In the genomic region with DNA sequence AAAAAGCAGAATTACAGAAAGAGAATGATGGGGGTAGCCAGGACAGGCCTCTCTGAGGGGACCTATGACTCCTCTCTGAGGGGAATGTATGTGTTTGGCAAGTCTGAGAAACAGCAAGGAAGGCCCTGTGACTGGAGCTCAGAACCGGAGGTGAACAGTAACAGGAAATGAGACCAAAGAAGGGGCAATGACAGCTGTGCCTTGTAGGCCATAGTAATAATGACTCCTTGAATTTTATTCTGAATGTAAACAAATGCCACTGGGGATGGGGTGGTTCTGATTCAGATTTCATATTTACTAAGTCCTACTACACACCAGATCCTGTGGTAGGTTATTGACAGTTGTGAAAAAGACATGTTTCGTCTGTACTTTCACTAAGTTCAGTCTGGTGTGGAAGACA, we compare ENCODE assay signal across 12 cellular contexts. TPM values are rescaled to one million over a fixed set of nuclear protein-coding genes. Genes with fewer than 3 reads are reported as not detected.
DNase-seq lines count a peak whose midpoint lies in the region; ATAC-seq and TF ChIP-seq lines count a peak whose summit lies in the region.
"Had no signal": no experiment of that assay in that cellular context is flagged by ENCODE, and none has a peak within 500 bp of the region (broad histone marks: within the 10 kb centered on the region; RNA-seq: fewer than 3 reads in every experiment).

No MANE protein-coding gene starts in this region.

- H3K4me3 ChIP-seq in dorsolateral prefrontal cortex (no peak overlapping the region), lower lobe of right lung (no peak overlapping the region), right cardiac atrium (ENCODE audit: low read length) (no peak overlapping the region), upper lobe of right lung (no peak overlapping the region)

- intact Hi-C loops in dorsolateral prefrontal cortex (cut with DNase I): loop anchor here in 1 of 2 donors (10.0 kb wide), 1 partner anchor 65 kb away; no protein-coding TSS in a partner anchor
- intact Hi-C loops in lower lobe of right lung (cut with DNase I): no loop called here
- intact Hi-C loops in right cardiac atrium (cut with DNase I): no loop called here
- intact Hi-C loops in upper lobe of right lung (cut with DNase I): no loop called here

- H3K36me3 ChIP-seq in lower lobe of right lung (peaks cover 31% of the 10 kb centered on the region), upper lobe of right lung (peaks cover 17% of the 10 kb centered on the region)

- TF ChIP-seq CTCF in dorsolateral prefrontal cortex (IDR thresholded peaks at IDR 0.05 in 54 of 56, conservative IDR thresholded peaks at IDR 0.05 in 2 of 56; ENCODE audit: low read depth in 1 of 56, partially characterized antibody in 56 of 56) (no peak), lower lobe of right lung (IDR thresholded peaks at IDR 0.05) (no peak), upper lobe of right lung (IDR thresholded peaks at IDR 0.05) (no peak)

- DNase-seq in dorsolateral prefrontal cortex (no peak), lower lobe of right lung (no peak), right cardiac atrium (no peak), upper lobe of right lung (no peak), NCI-H1417 (lab: John Stamatoyannopoulos, UW) (no peak)
- DNase-seq: NCI-H187 treated with DMSO at 0.1 percent for 48 hours had no signal

- peak; percentile 56 for ATAC-seq in GM18502 (IDR thresholded peaks at IDR 0.05; ENCODE audit: poor library complexity, unreplicated experiment)
- ATAC-seq in GM19463 (IDR thresholded peaks at IDR 0.05; ENCODE audit: unreplicated experiment): peak; percentile 91
- ATAC-seq in HG03354 (IDR thresholded peaks at IDR 0.05; ENCODE audit: poor library complexity, severe bottlenecking, unreplicated experiment): peak; percentile 91
- ATAC-seq in lower lobe of right lung: no peak
- ATAC-seq in right cardiac atrium: no peak
- no peak for ATAC-seq in upper lobe of right lung

- H3K4me1 ChIP-seq in lower lobe of right lung: peaks cover 11% of the 10 kb centered on the region
- no peaks in the 10 kb centered on the region for H3K4me1 ChIP-seq in right cardiac atrium (ENCODE audit: control insufficient read depth, insufficient read depth, low read length)
- H3K4me1 ChIP-seq in upper lobe of right lung: no peaks in the 10 kb centered on the region

- peak overlapping the region in 48 of 59 donors; percentile 0 to 88 (median 50) for H3K27ac ChIP-seq in dorsolateral prefrontal cortex
- H3K27ac ChIP-seq in lower lobe of right lung: no peak overlapping the region
- no peak overlapping the region for H3K27ac ChIP-seq in right cardiac atrium (ENCODE audit: low read length)
- H3K27ac ChIP-seq in upper lobe of right lung: no peak overlapping the region

- H3K9me3 ChIP-seq in lower lobe of right lung (no peaks in the 10 kb centered on the region), right cardiac atrium (ENCODE audit: control insufficient read depth, low read length) (no peaks in the 10 kb centered on the region), upper lobe of right lung (no peaks in the 10 kb centered on the region)

- H3K27me3 ChIP-seq in dorsolateral prefrontal cortex (no peaks in the 10 kb centered on the region), lower lobe of right lung (ENCODE audit: low read depth) (no peaks in the 10 kb centered on the region), right cardiac atrium (ENCODE audit: control insufficient read depth, insufficient read depth) (no peaks in the 10 kb centered on the region), upper lobe of right lung (no peaks in the 10 kb centered on the region)

- WGBS in right cardiac atrium: 71% methylated on average over 2 of the region's 2 CpGs

RNA-seq across cellular contexts. Expression of gene APOA1, which starts 52.8 kb away (rescaled TPM):
- total RNA-seq in dorsolateral prefrontal cortex (1 to 10 TPM in 16 of 120 experiments, under 1 TPM in 53, not detected in 51; 0.32 to 2.2 (median 0.72) TPM), lower lobe of right lung (3.7 TPM), right cardiac atrium (10 to 100 TPM in 1 of 4 donors, 1 to 10 TPM in 3; 5.2 to 13.4 (median 5.9) TPM), upper lobe of right lung (5.4 TPM)
- polyA plus RNA-seq in right cardiac atrium: 43.0 TPM
- total RNA-seq: G401, glomerular endothelial cell had no signal
- polyA plus RNA-seq: neural cell had no signal

Comparison
In these comparisons a context has a peak if more than half of its experiments do, and no peak if none do; other contexts are left out.
1. ATAC-seq: peak in GM18502 (single experiment), GM19463 (single experiment) and HG03354 (single experiment); none in lower lobe of right lung (0 of 2), right cardiac atrium (0 of 2) and upper lobe of right lung (single experiment).
2. H3K27ac ChIP-seq: peak in dorsolateral prefrontal cortex (48 of 59); none in lower lobe of right lung (single experiment), right cardiac atrium (single experiment) and upper lobe of right lung (single experiment).